Comparison of ENCODE assay signal across 8 cellular contexts in genomic region chr9:87498816-87499454, GRCh38. TPM values are rescaled to one million over a fixed set of nuclear protein-coding genes. Genes with fewer than 3 reads are reported as not detected.
DNase-seq lines count a peak whose midpoint lies in the region; ATAC-seq and TF ChIP-seq lines count a peak whose summit lies in the region.

No MANE protein-coding gene starts in this region.

- H3K9me3 ChIP-seq in CD4-positive, alpha-beta T cell (ENCODE audit: control insufficient read depth, low read length) = no peaks in the 10 kb centered on the region
- H3K9me3 ChIP-seq in MM.1S (replicated peaks; ENCODE audit: insufficient read depth, low read length) = no peaks in the 10 kb centered on the region
- H3K9me3 ChIP-seq in duodenal mucosa (ENCODE audit: control insufficient read depth in 1 of 2, low read length in 2 of 2) = no peaks in the 10 kb centered on the region
- no peaks in the 10 kb centered on the region for H3K9me3 ChIP-seq in effector memory CD4-positive, alpha-beta T cell (ENCODE audit: control insufficient read depth, low read length)

- DNase-seq in CD4-positive, alpha-beta T cell = no peak
- DNase-seq in MM.1S (peak; percentile 32), neural crest cell (ENCODE audit: low read depth, low spot score) (peak; percentile 5)
- no peak for DNase-seq in activated CD4-positive, CD25-positive, alpha-beta regulatory T cell (lab: John Stamatoyannopoulos, UW)
- DNase-seq in effector memory CD4-positive, alpha-beta T cell = no peak

- peaks cover 59% of the 10 kb centered on the region for H3K79me2 ChIP-seq in MM.1S (ENCODE audit: low read length)

- peaks cover 43% of the 10 kb centered on the region for H3F3A ChIP-seq in MM.1S (ENCODE audit: insufficient read depth, low read length)

- H3K9me2 ChIP-seq in MM.1S (replicated peaks; ENCODE audit: insufficient read depth, low read length) = no peaks in the 10 kb centered on the region

- peaks cover 64% of the 10 kb centered on the region for H3K27me3 Mint-ChIP-seq in CD4-positive, alpha-beta T cell
- peaks cover 11% of the 10 kb centered on the region for H3K27me3 Mint-ChIP-seq in neural crest cell (ENCODE audit: low read depth)

- H3K27ac Mint-ChIP-seq in CD4-positive, alpha-beta T cell = peak overlapping the region; percentile 33
- H3K27ac Mint-ChIP-seq in neural crest cell (ENCODE audit: unreplicated experiment) = peak overlapping the region; percentile 32

- peak overlapping the region; percentile 56 for H2AFZ ChIP-seq in MM.1S (ENCODE audit: low read length)

- H3K36me3 ChIP-seq in MM.1S (replicated peaks; ENCODE audit: insufficient read depth, low read length) = no peaks in the 10 kb centered on the region
- H3K36me3 ChIP-seq in duodenal mucosa (ENCODE audit: control insufficient read depth in 1 of 2, insufficient read depth in 2 of 2, low read length in 2 of 2) = no peaks in the 10 kb centered on the region
- H3K36me3 ChIP-seq in effector memory CD4-positive, alpha-beta T cell (ENCODE audit: control insufficient read depth, insufficient read depth, low read length) = no peaks in the 10 kb centered on the region

- H3K9ac ChIP-seq in MM.1S (ENCODE audit: low read length) (peak overlapping the region; percentile 94), duodenal mucosa (ENCODE audit: low read depth in 1 of 2, low read length in 2 of 2) (peak overlapping the region; percentile 62 to 81)

- H3K4me3 Mint-ChIP-seq in CD4-positive, alpha-beta T cell = peak overlapping the region; percentile 83
- H3K4me3 Mint-ChIP-seq in neural crest cell = peak overlapping the region; percentile 94

- POLR2A ChIA-PET in CD4-positive, alpha-beta T cell (lab: Charles Lee) = no interaction called here

- peaks cover 27% of the 10 kb centered on the region for H3K4me1 ChIP-seq in MM.1S (ENCODE audit: low read length)
- H3K4me1 ChIP-seq in duodenal mucosa (ENCODE audit: control insufficient read depth in 1 of 2, insufficient read depth in 2 of 2, low read length in 2 of 2) = peaks cover 26 to 32% of the 10 kb centered on the region in 2 donors
- H3K4me1 ChIP-seq in effector memory CD4-positive, alpha-beta T cell (ENCODE audit: control insufficient read depth, insufficient read depth, low read length, poor library complexity, severe bottlenecking) = no peaks in the 10 kb centered on the region

- H3K36me3 Mint-ChIP-seq in CD4-positive, alpha-beta T cell (ENCODE audit: low read depth) = no peaks in the 10 kb centered on the region
- peaks cover 3% of the 10 kb centered on the region for H3K36me3 Mint-ChIP-seq in neural crest cell (ENCODE audit: low read depth)

- no peaks in the 10 kb centered on the region for H3K9me3 Mint-ChIP-seq in CD4-positive, alpha-beta T cell
- no peaks in the 10 kb centered on the region for H3K9me3 Mint-ChIP-seq in neural crest cell

- peaks cover 18% of the 10 kb centered on the region for H3K27me3 ChIP-seq in CD4-positive, alpha-beta T cell (ENCODE audit: control insufficient read depth, insufficient read depth, low read length)
- H3K27me3 ChIP-seq in MM.1S (replicated peaks; ENCODE audit: insufficient read depth, low read length) (no peaks in the 10 kb centered on the region), duodenal mucosa (ENCODE audit: control insufficient read depth in 1 of 2, insufficient read depth in 2 of 2, low read length in 2 of 2) (no peaks in the 10 kb centered on the region)
- H3K27me3 ChIP-seq in effector memory CD4-positive, alpha-beta T cell (replicated peaks; ENCODE audit: control insufficient read depth, insufficient read depth, low read length, poor library complexity, severe bottlenecking) = peaks cover 6% of the 10 kb centered on the region

- peak overlapping the region; percentile 84 for H3K4me3 ChIP-seq in MM.1S (ENCODE audit: low read length)
- H3K4me3 ChIP-seq in duodenal mucosa (ENCODE audit: low read depth in 1 of 2, low read length in 2 of 2) = peak overlapping the region; percentile 78 to 82
- H3K4me3 ChIP-seq in effector memory CD4-positive, alpha-beta T cell (ENCODE audit: insufficient read depth, low read depth, low read length, poor library complexity, severe bottlenecking) = no peak overlapping the region

- CTCF ChIA-PET in CD4-positive, alpha-beta T cell (lab: Charles Lee) = no interaction called here

- no peak for ATAC-seq in CD4-positive, alpha-beta T cell (ENCODE audit: poor library complexity)
- no peak for ATAC-seq in HG03045 (IDR thresholded peaks at IDR 0.05; ENCODE audit: unreplicated experiment)
- ATAC-seq in GM18868 (IDR thresholded peaks at IDR 0.05; ENCODE audit: unreplicated experiment) = no peak

- intact Hi-C loops in CD4-positive, alpha-beta T cell (cut with DNase I, micrococcal nuclease) = no loop called here

- H3K27ac ChIP-seq in CD4-positive, alpha-beta T cell (ENCODE audit: low read depth, low read length) = no peak overlapping the region
- H3K27ac ChIP-seq in MM.1S (ENCODE audit: low read length) = peak overlapping the region; percentile 88
- H3K27ac ChIP-seq in duodenal mucosa (ENCODE audit: low read depth, low read length) = peak overlapping the region; percentile 65
- no peak overlapping the region for H3K27ac ChIP-seq in effector memory CD4-positive, alpha-beta T cell (ENCODE audit: insufficient read depth, low read length, poor library complexity, severe bottlenecking)

- peak overlapping the region; percentile 98 for H3K4me2 ChIP-seq in MM.1S (ENCODE audit: low read depth, low read length)

- peaks cover 6% of the 10 kb centered on the region for H3K4me1 Mint-ChIP-seq in CD4-positive, alpha-beta T cell (ENCODE audit: low read depth)
- H3K4me1 Mint-ChIP-seq in neural crest cell = peaks cover 41% of the 10 kb centered on the region

- H4K20me1 ChIP-seq in MM.1S (ENCODE audit: insufficient read depth, low read length) = no peaks in the 10 kb centered on the region

- TF ChIP-seq CTCF in CD4-positive, alpha-beta T cell (IDR thresholded peaks at IDR 0.05) = no peak
- TF ChIP-seq CTCF in MM.1S (IDR thresholded peaks at IDR 0.05; ENCODE audit: low read length) = no peak
- TF ChIP-seq CTCF in neural crest cell (conservative IDR thresholded peaks at IDR 0.05) = no peak

RNA-seq across cellular contexts. Expression of gene DAPK1, which starts 1.3 kb away (rescaled TPM):
- total RNA-seq in CD4-positive, alpha-beta T cell = 1 to 10 TPM; 2.7 TPM
- total RNA-seq in neural crest cell = 62.7 and 64.1 TPM in 2 replicates

Comparison
In these comparisons a context has a peak if more than half of its experiments do, and no peak if none do; other contexts are left out.
1. DNase-seq: peak in MM.1S (single experiment) and neural crest cell (single experiment); none in CD4-positive, alpha-beta T cell (0 of 10), activated CD4-positive, CD25-positive, alpha-beta regulatory T cell (0 of 4) and effector memory CD4-positive, alpha-beta T cell (0 of 3).
2. H3K27ac ChIP-seq: peak in MM.1S (single experiment) and duodenal mucosa (single experiment); none in CD4-positive, alpha-beta T cell (single experiment) and effector memory CD4-positive, alpha-beta T cell (single experiment).
3. RNA of gene DAPK1, which starts 1.3 kb away (total RNA-seq): 62.7 to 64.1 TPM in neural crest cell; 2.7 TPM in CD4-positive, alpha-beta T cell; every median in the first group is over 10 times any median in the second.